16 cellular contexts compared by ENCODE assay signal in genomic region chr10:132414402-132415016, GRCh38. TPM values are rescaled to one million over a fixed set of nuclear protein-coding genes. Genes with fewer than 3 reads are reported as not detected.
DNase-seq lines count a peak whose midpoint lies in the region; ATAC-seq, FAIRE-seq and TF ChIP-seq lines count a peak whose summit lies in the region.
"Had no signal": no experiment of that assay in that cellular context is flagged by ENCODE, and none has a peak within 500 bp of the region (broad histone marks: within the 10 kb centered on the region; RNA-seq: fewer than 3 reads in every experiment).

No MANE protein-coding gene starts in this region.

- no peak overlapping the region for H3K9ac ChIP-seq in SK-N-MC (ENCODE audit: insufficient read length)
- H3K9ac ChIP-seq in H1 (replicated peaks in 1 of 4; ENCODE audit: extremely low read depth in 1 of 4, low read depth in 3 of 4, low read length in 3 of 4): no peak overlapping the region

- H4K8ac ChIP-seq in H1 (ENCODE audit: extremely low read depth, insufficient read depth, low read length): no peak overlapping the region; the same call in 1 of the 2 replicates

- no peak overlapping the region for H3K4me3 Mint-ChIP-seq in mesothelial cell of epicardium
- no peak overlapping the region for H3K4me3 Mint-ChIP-seq in stimulated activated effector memory CD8-positive, alpha-beta T cell treated with anti-CD3 and anti-CD28 coated beads, Interleukin-12 subunit alpha, Interleukin-12 subunit beta, amount 100 ng/mL, for 72 hours

- TF ChIP-seq RAD21 in H1 (IDR thresholded peaks at IDR 0.05 in 1 of 2, conservative IDR thresholded peaks at IDR 0.05 in 1 of 2; ENCODE audit: low read depth in 2 of 2, low read length in 2 of 2): no peak

- H3K27me3 ChIP-seq in H1 (replicated peaks in 1 of 4; ENCODE audit: control insufficient read depth in 3 of 4, extremely low read depth in 1 of 4, insufficient read depth in 3 of 4, low read length in 3 of 4): 0 out of 7 replicates have a peak, but pooled peaks cover 0 to 2% (median 0%) of the 10 kb centered on the region in 4 experiments
- H3K27me3 ChIP-seq: right lobe of liver, tibial nerve had no signal

- peaks cover 4% of the 10 kb centered on the region; the same call in 1 of the 2 replicates for H3K36me3 ChIP-seq in SK-N-MC (ENCODE audit: insufficient read depth, low read length)
- H3K36me3 ChIP-seq in H1 (ENCODE audit: control insufficient read depth in 2 of 4, insufficient read depth in 4 of 4, low read length in 3 of 4): no peaks in the 10 kb centered on the region
- H3K36me3 ChIP-seq: right lobe of liver had no signal

- POLR2A ChIA-PET in H1 (lab: Charles Lee; ENCODE audit: partially characterized antibody): interaction anchor here (1.0 to 1.4 kb wide), 2 partner anchors 11 to 13 kb away, joined by 3 to 5 read pairs; no protein-coding TSS in a partner anchor

- H3K4me2 ChIP-seq in H1 (ENCODE audit: insufficient read depth in 1 of 2, low read depth in 2 of 2, low read length in 2 of 2): no peak overlapping the region

- H3K27ac ChIP-seq in SK-N-MC: peak overlapping the region; percentile 95; the same call in 1 of the 2 replicates
- no peak overlapping the region for H3K27ac ChIP-seq in H1 (ENCODE audit: low read depth, low read length)
- H3K27ac ChIP-seq: right lobe of liver had no signal

- 0 out of 2 replicates have a peak overlapping the region, but pooled peaks have one; percentile 5 for H2BK12ac ChIP-seq in H1 (ENCODE audit: low read depth, low read length)

- H3K27me3 Mint-ChIP-seq in mesothelial cell of epicardium (ENCODE audit: low read depth): no peaks in the 10 kb centered on the region

- no peak for TF ChIP-seq POLR2A in H1 (IDR thresholded peaks at IDR 0.05; ENCODE audit: control extremely low read depth in 1 of 2, low read depth in 2 of 2, low read length in 2 of 2)

- H3K23me2 ChIP-seq in H1 (ENCODE audit: low read depth, low read length): peaks cover 11% of the 10 kb centered on the region; the same call in 1 of the 2 replicates

- no peaks in the 10 kb centered on the region for H3K9me3 ChIP-seq in SK-N-MC (ENCODE audit: low read depth, low read length)
- no peaks in the 10 kb centered on the region for H3K9me3 ChIP-seq in H1 (ENCODE audit: insufficient read depth in 2 of 2, low read depth in 1 of 2, low read length in 1 of 2)
- H3K9me3 ChIP-seq: right lobe of liver, tibial nerve had no signal

- no peak for TF ChIP-seq CTCF in H1 (IDR thresholded peaks at IDR 0.05; ENCODE audit: control extremely low read depth in 1 of 3, insufficient read depth in 1 of 3, low read depth in 1 of 3, low read length in 3 of 3)
- TF ChIP-seq CTCF in mesothelial cell of epicardium (IDR thresholded peaks at IDR 0.05; ENCODE audit: unreplicated experiment): no peak

- no peak overlapping the region for H3K56ac ChIP-seq in H1 (replicated peaks; ENCODE audit: insufficient read length, low read depth, low read length)

- H3K4me3 ChIP-seq in SK-N-MC: no peak overlapping the region
- H3K4me3 ChIP-seq in H1 (ENCODE audit: extremely low read depth in 1 of 4, insufficient read depth in 2 of 4, low read depth in 3 of 4, low read length in 4 of 4): no peak overlapping the region
- H3K4me3 ChIP-seq: right lobe of liver, tibial nerve had no signal

- no peak overlapping the region for H4K91ac ChIP-seq in H1 (replicated peaks; ENCODE audit: insufficient read length, low read length)

- no peaks in the 10 kb centered on the region for H3K9me3 Mint-ChIP-seq in mesothelial cell of epicardium
- no peaks in the 10 kb centered on the region for H3K9me3 Mint-ChIP-seq in stimulated activated effector memory CD8-positive, alpha-beta T cell treated with anti-CD3 and anti-CD28 coated beads, Interleukin-12 subunit alpha, Interleukin-12 subunit beta, amount 100 ng/mL, for 72 hours

- H2BK15ac ChIP-seq in H1 (ENCODE audit: low read length): no peak overlapping the region

- FAIRE-seq in H1 (lab: Jason Lieb, UNC) (no peak), HTR-8/SVneo (lab: Jason Lieb, UNC) (no peak)
- FAIRE-seq: endometrium, TTC549 had no signal

- H3K79me2 ChIP-seq in H1 (ENCODE audit: control insufficient read depth in 1 of 2, insufficient read depth in 2 of 2, low read length in 2 of 2): peaks cover 0 to 4% of the 10 kb centered on the region in 2 experiments; a peak in 1 of 4 replicates

- peaks cover 9 to 42% (median 26%) of the 10 kb centered on the region in 4 experiments for H3K4me1 ChIP-seq in H1 (replicated peaks in 1 of 4; ENCODE audit: control insufficient read depth in 3 of 4, insufficient read depth in 4 of 4, low read length in 3 of 4)

- DNase-seq in SK-N-MC (ENCODE audit: low read depth, low spot score): no peak
- DNase-seq in H1 (ENCODE audit: low read depth in 1 of 2, low spot score in 2 of 2): no peak
- no peak for DNase-seq in mesothelial cell of epicardium (ENCODE audit: low spot score in 2 of 2, unreplicated experiment in 2 of 2)
- no peak for DNase-seq in stimulated activated effector memory CD8-positive, alpha-beta T cell treated with anti-CD3 and anti-CD28 coated beads, Interleukin-12 subunit alpha, Interleukin-12 subunit beta, amount 100 ng/mL, for 72 hours (ENCODE audit: low spot score in 2 of 2)
- DNase-seq in HTR-8/SVneo (ENCODE audit: insufficient read length, low spot score): no peak
- no peak for DNase-seq in NCI-H2107 treated with DMSO at 0.1 percent for 48 hours (lab: John Stamatoyannopoulos, UW; ENCODE audit: unreplicated experiment)
- no peak for DNase-seq in activated effector memory CD4-positive, alpha-beta T cell treated with Interleukin-2 at 50 U/mL for 16 hours
- DNase-seq: activated naive CD4-positive, alpha-beta T cell; NCI-H187; right lobe of liver; stimulated activated naive CD4-positive, alpha-beta T cell treated with Interleukin-2 at 50 U/mL for 16 hours; SW 1271 had no signal

- peak overlapping the region; percentile 58 for H2AK5ac ChIP-seq in H1 (ENCODE audit: low read depth, low read length)

- ATAC-seq in stimulated activated effector memory CD8-positive, alpha-beta T cell treated with anti-CD3 and anti-CD28 coated beads, Interleukin-12 subunit alpha, Interleukin-12 subunit beta, amount 100 ng/mL, for 72 hours: no peak
- ATAC-seq in GM21526 (IDR thresholded peaks at IDR 0.05; ENCODE audit: low FRiP score, unreplicated experiment): no peak

- H4K20me1 ChIP-seq in H1 (replicated peaks in 1 of 2; ENCODE audit: control insufficient read depth in 1 of 2, insufficient read depth in 2 of 2, low read length in 2 of 2): peaks cover 0 to 6% of the 10 kb centered on the region in 2 experiments

- no peak for TF ChIP-seq EP300 in H1 (IDR thresholded peaks at IDR 0.05; ENCODE audit: borderline replicate concordance in 1 of 2, low read depth in 2 of 2, low read length in 2 of 2)

- H3K36me3 Mint-ChIP-seq in mesothelial cell of epicardium: no peaks in the 10 kb centered on the region
- no peaks in the 10 kb centered on the region for H3K36me3 Mint-ChIP-seq in stimulated activated effector memory CD8-positive, alpha-beta T cell treated with anti-CD3 and anti-CD28 coated beads, Interleukin-12 subunit alpha, Interleukin-12 subunit beta, amount 100 ng/mL, for 72 hours

- WGBS in H1 (ENCODE audit: extremely low coverage in 1 of 2, insufficient coverage in 1 of 2, insufficient read length in 1 of 2, insufficient replicate concordance in 2 of 2, low coverage in 1 of 2, low lambda C conversion rate in 2 of 2, missing lambda C conversion rate in 1 of 2), 2 experiments: 92% methylated on average over 21 of the region's 21 CpGs; no CpG with 5 or more reads in 1 of the 2 experiments

- peaks cover 71% of the 10 kb centered on the region for H3K4me1 Mint-ChIP-seq in mesothelial cell of epicardium
- peaks cover 25% of the 10 kb centered on the region for H3K4me1 Mint-ChIP-seq in stimulated activated effector memory CD8-positive, alpha-beta T cell treated with anti-CD3 and anti-CD28 coated beads, Interleukin-12 subunit alpha, Interleukin-12 subunit beta, amount 100 ng/mL, for 72 hours

- no peak overlapping the region for H2BK120ac ChIP-seq in H1 (replicated peaks; ENCODE audit: low read depth, low read length)

- H3K18ac ChIP-seq in H1 (ENCODE audit: extremely low read depth, low read length): no peak overlapping the region

- H2AFZ ChIP-seq in H1 (ENCODE audit: low read length): no peak overlapping the region

- H3K14ac ChIP-seq in H1 (ENCODE audit: insufficient read length): no peak overlapping the region

- no peak overlapping the region for H2BK20ac ChIP-seq in H1 (ENCODE audit: low read length)

- peak overlapping the region; percentile 76 for H3K27ac Mint-ChIP-seq in mesothelial cell of epicardium
- peak overlapping the region; percentile 54 for H3K27ac Mint-ChIP-seq in stimulated activated effector memory CD8-positive, alpha-beta T cell treated with anti-CD3 and anti-CD28 coated beads, Interleukin-12 subunit alpha, Interleukin-12 subunit beta, amount 100 ng/mL, for 72 hours

- H4K5ac ChIP-seq in H1 (ENCODE audit: insufficient read length, low read depth, low read length): no peak overlapping the region

- H3K79me1 ChIP-seq in H1 (ENCODE audit: low read depth, low read length): peaks cover 6% of the 10 kb centered on the region

- CTCF ChIA-PET in H1 (lab: Charles Lee; ENCODE audit: partially characterized antibody): interaction anchor here (0.8 to 3.5 kb wide), 3 partner anchors 10 to 54 kb away, joined by 3 to 16 read pairs (median 5); no protein-coding TSS in a partner anchor

- H3K23ac ChIP-seq in H1 (ENCODE audit: insufficient read length): no peak overlapping the region

- H2BK5ac ChIP-seq in H1 (ENCODE audit: low read depth, low read length): peak overlapping the region; percentile 60; the same call in 1 of the 2 replicates

- H3K4ac ChIP-seq in H1 (replicated peaks; ENCODE audit: insufficient read length, low read depth, low read length): no peak overlapping the region

TF ChIP-seq in H1, 55 proteins besides CTCF, POLR2A, EP300 and RAD21:
- TF ChIP-seq CBX5 (IDR thresholded peaks at IDR 0.05; ENCODE audit: low read depth, low read length) (no peak), SIX5 (IDR thresholded peaks at IDR 0.05; ENCODE audit: low read depth, low read length) (no peak), ZNF274 (IDR thresholded peaks at IDR 0.05; ENCODE audit: borderline replicate concordance, extremely low read depth, low read length) (no peak), BCL11A (IDR thresholded peaks at IDR 0.05; ENCODE audit: low read depth in 2 of 2, low read length in 2 of 2) (no peak), EZH2 (IDR thresholded peaks at IDR 0.05; ENCODE audit: low read depth, low read length, severe bottlenecking) (no peak)

RNA-seq across cellular contexts. Expression of gene PWWP2B, which starts 17.5 kb away (rescaled TPM):
- 10.8 and 11.0 TPM in 2 replicates for total RNA-seq in H1 (2021; fragmentation: NEBNext Ultra II Directional; extraction: Animal tissue kit (Norgen Biotek cat#: 25700))
- 5.3 and 9.4 TPM in 2 replicates for polyA plus RNA-seq in H1 (2011; rRNA removed)
- polyA plus RNA-seq in H1 (2011; cell fraction: cytosol; rRNA removed): 7.2 TPM
- polyA plus RNA-seq in H1 (2011; cell fraction: nucleus; rRNA removed): 17.0 TPM
- 4.8 to 8.4 TPM (median 8.0 TPM) in 4 replicates for polyA plus RNA-seq in H1 (2012, experiment 1 of 2)
- polyA plus RNA-seq in H1 (2012, experiment 2 of 2): 6.0 TPM
- 6.0 TPM for polyA plus RNA-seq in H1 (2013, experiment 1 of 2)
- 5.5 TPM for polyA plus RNA-seq in H1 (2013, experiment 2 of 2)
- 1.2 and 1.4 TPM in 2 replicates for polyA minus RNA-seq in H1 (2011; rRNA and poly(A)+ RNA removed)
- 5.2 TPM for polyA minus RNA-seq in H1 (2011; cell fraction: cytosol; rRNA and poly(A)+ RNA removed)
- polyA minus RNA-seq in H1 (2011; cell fraction: nucleus; rRNA and poly(A)+ RNA removed): 7.0 TPM
- 23.9 to 24.7 TPM (median 24.2 TPM) in 3 replicates for total RNA-seq in mesothelial cell of epicardium
